ENCODE assay signal across 16 cellular contexts in the genomic region with DNA sequence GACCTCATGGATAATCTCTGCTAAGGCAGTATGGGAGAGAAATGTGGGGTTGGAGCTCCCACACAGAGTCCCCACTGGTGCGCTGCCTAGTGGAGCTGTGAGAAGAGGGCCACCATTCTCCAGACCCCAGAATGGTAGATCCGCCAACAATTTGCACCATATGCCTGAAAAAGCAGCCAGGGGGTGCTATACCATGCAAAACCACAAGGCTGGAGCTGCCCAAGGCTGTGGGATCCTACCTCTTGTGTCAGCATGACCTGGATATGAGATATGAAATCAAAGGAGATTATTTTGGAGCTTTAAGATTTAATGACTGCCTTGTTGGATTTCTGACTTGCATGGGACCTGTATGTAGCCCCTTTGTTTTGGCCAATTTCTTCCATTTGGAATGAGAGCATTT. TPM values are rescaled to one million over a fixed set of nuclear protein-coding genes. Genes with fewer than 3 reads are reported as not detected.
A peak's percentile ranks its signal among the peaks of the same experiment; 100 is the strongest.
DNase-seq lines count a peak whose midpoint lies in the region; ATAC-seq, FAIRE-seq and TF ChIP-seq lines count a peak whose summit lies in the region.
"Had no signal": no experiment of that assay in that cellular context is flagged by ENCODE, and none has a peak within 500 bp of the region (broad histone marks: within the 10 kb centered on the region; RNA-seq: fewer than 3 reads in every experiment).

No MANE protein-coding gene starts in this region.

- CTCF ChIA-PET in HepG2 (lab: Yijun Ruan, JAX; ENCODE audit: low intra/inter-chr PET ratio, low total read pairs): no interaction called here
- CTCF ChIA-PET in CD4-positive, alpha-beta memory T cell (lab: Charles Lee; ENCODE audit: partially characterized antibody): no interaction called here

- DNase-seq in HepG2 (ENCODE audit: low spot score) (no peak), right lobe of liver (no peak), HFFc6 (no peak), choroid plexus epithelial cell (ENCODE audit: low read depth) (no peak)
- DNase-seq in CD4-positive, alpha-beta memory T cell: no peak
- DNase-seq in activated naive CD8-positive, alpha-beta T cell treated with anti-CD3 and anti-CD28 coated beads, Interleukin-2, amount 50 U/mL, for 24 hours: no peak
- DNase-seq: KBM-7, NCI-H1417 treated with DMSO at 0.1 percent for 48 hours, NCI-H1930, NCI-H2171, NCI-H446, PC-9 had no signal

- TF ChIP-seq EP300 in HepG2 (IDR thresholded peaks at IDR 0.05; ENCODE audit: low read depth in 2 of 2, low read length in 2 of 2) (no peak), HepG2 (CRISPR knock-in tag; IDR thresholded peaks at IDR 0.05; ENCODE audit: borderline replicate concordance) (no peak)

- no peak overlapping the region for H3K4me2 ChIP-seq in HepG2 (ENCODE audit: low read depth, low read length)
- H3K4me2 ChIP-seq: PC-9 had no signal

- FAIRE-seq in HepG2 (lab: Jason Lieb, UNC): no peak

- H3K27me3 ChIP-seq in HepG2 (ENCODE audit: control insufficient read depth in 1 of 2, insufficient read depth in 2 of 2, low read length in 2 of 2) (peaks cover 0 to under 1% of the 10 kb centered on the region in 2 experiments; a peak in 1 of 5 replicates), right lobe of liver (no peaks in the 10 kb centered on the region)
- H3K27me3 ChIP-seq in CD4-positive, alpha-beta memory T cell (ENCODE audit: insufficient read depth, low read length): no peaks in the 10 kb centered on the region

- ATAC-seq in HepG2 (no peak), right lobe of liver (no peak), GM18502 (IDR thresholded peaks at IDR 0.05; ENCODE audit: poor library complexity, unreplicated experiment) (no peak)
- no peak for ATAC-seq in activated naive CD8-positive, alpha-beta T cell treated with anti-CD3 and anti-CD28 coated beads, Interleukin-2, amount 50 U/mL, for 24 hours

- no peak for TF ChIP-seq RAD21 in HepG2 (CRISPR knock-in tag; IDR thresholded peaks at IDR 0.05)

- H3K4me3 Mint-ChIP-seq in HFFc6: no peak overlapping the region
- no peak overlapping the region for H3K4me3 Mint-ChIP-seq in CD4-positive, alpha-beta memory T cell
- no peak overlapping the region for H3K4me3 Mint-ChIP-seq in activated naive CD8-positive, alpha-beta T cell treated with anti-CD3 and anti-CD28 coated beads, Interleukin-2, amount 50 U/mL, for 24 hours

- no peak overlapping the region for H3K27ac Mint-ChIP-seq in HFFc6
- H3K27ac Mint-ChIP-seq in CD4-positive, alpha-beta memory T cell: no peak overlapping the region
- no peak overlapping the region for H3K27ac Mint-ChIP-seq in activated naive CD8-positive, alpha-beta T cell treated with anti-CD3 and anti-CD28 coated beads, Interleukin-2, amount 50 U/mL, for 24 hours

- no peaks in the 10 kb centered on the region for H3K79me2 ChIP-seq in HepG2 (ENCODE audit: insufficient read depth, low read length)

- no peak for TF ChIP-seq POLR2A in HepG2 (IDR thresholded peaks at IDR 0.05; ENCODE audit: insufficient read depth in 1 of 2, low read depth in 2 of 2, low read length in 2 of 2)
- no peak for TF ChIP-seq POLR2A in right lobe of liver (IDR thresholded peaks at IDR 0.05)

- H4K20me1 ChIP-seq in HepG2 (ENCODE audit: insufficient read depth, low read length): no peaks in the 10 kb centered on the region

- POLR2A ChIA-PET in HepG2 (lab: Yijun Ruan, JAX): no interaction called here
- POLR2A ChIA-PET in CD4-positive, alpha-beta memory T cell (lab: Charles Lee; ENCODE audit: partially characterized antibody): no interaction called here

- H3K4me1 Mint-ChIP-seq in HFFc6 (ENCODE audit: low read depth): no peaks in the 10 kb centered on the region; the same call in 1 of the 2 replicates
- H3K4me1 Mint-ChIP-seq in CD4-positive, alpha-beta memory T cell: no peaks in the 10 kb centered on the region
- H3K4me1 Mint-ChIP-seq in activated naive CD8-positive, alpha-beta T cell treated with anti-CD3 and anti-CD28 coated beads, Interleukin-2, amount 50 U/mL, for 24 hours: no peaks in the 10 kb centered on the region

- no peak overlapping the region for H2AFZ ChIP-seq in HepG2 (ENCODE audit: low read length)
- H2AFZ ChIP-seq: PC-9 had no signal

- WGBS in HepG2 (ENCODE audit: low lambda C conversion rate): 44% methylated on average over 2 of the region's 2 CpGs
- no CpG with 5 or more reads among the region's 2 CpGs for WGBS in right lobe of liver (ENCODE audit: insufficient coverage, low coverage, low lambda C conversion rate, missing lambda C conversion rate)

- peaks cover 8% of the 10 kb centered on the region; the same call in 1 of the 2 replicates for H3K27me3 Mint-ChIP-seq in HFFc6 (ENCODE audit: insufficient read depth)
- H3K27me3 Mint-ChIP-seq in CD4-positive, alpha-beta memory T cell: peaks cover 0 to 9% of the 10 kb centered on the region in 2 donors
- H3K27me3 Mint-ChIP-seq in activated naive CD8-positive, alpha-beta T cell treated with anti-CD3 and anti-CD28 coated beads, Interleukin-2, amount 50 U/mL, for 24 hours: peaks cover 14% of the 10 kb centered on the region

- peaks cover 22% of the 10 kb centered on the region for H3K9me3 Mint-ChIP-seq in HFFc6
- peaks cover 3 to 25% (median 17%) of the 10 kb centered on the region in 8 donors for H3K9me3 Mint-ChIP-seq in CD4-positive, alpha-beta memory T cell
- H3K9me3 Mint-ChIP-seq in activated naive CD8-positive, alpha-beta T cell treated with anti-CD3 and anti-CD28 coated beads, Interleukin-2, amount 50 U/mL, for 24 hours: peaks cover 19% of the 10 kb centered on the region

- TF ChIP-seq CTCF in HepG2 (CRISPR knock-in tag; IDR thresholded peaks at IDR 0.05): no peak
- no peak for TF ChIP-seq CTCF in right lobe of liver (IDR thresholded peaks at IDR 0.05)
- TF ChIP-seq CTCF in HFFc6 (IDR thresholded peaks at IDR 0.05): peak; percentile 47
- peak; percentile 3 for TF ChIP-seq CTCF in choroid plexus epithelial cell (conservative IDR thresholded peaks at IDR 0.05; ENCODE audit: low read depth, low read length)

- peaks cover 22% of the 10 kb centered on the region for H3K9me3 ChIP-seq in HepG2 (ENCODE audit: low read length)
- no peaks in the 10 kb centered on the region for H3K9me3 ChIP-seq in right lobe of liver
- peaks cover 0 to 10% of the 10 kb centered on the region in 2 donors for H3K9me3 ChIP-seq in CD4-positive, alpha-beta memory T cell (ENCODE audit: control insufficient read depth in 1 of 2, low read length in 2 of 2)
- H3K9me3 ChIP-seq: HAP-1 had no signal

- H3K4me3 ChIP-seq in HepG2 (replicated peaks in 1 of 3; ENCODE audit: insufficient read depth in 1 of 3, low read depth in 2 of 3, low read length in 3 of 3) (no peak overlapping the region), right lobe of liver (no peak overlapping the region), choroid plexus epithelial cell (ENCODE audit: low read depth, low read length) (no peak overlapping the region)
- no peak overlapping the region for H3K4me3 ChIP-seq in CD4-positive, alpha-beta memory T cell (ENCODE audit: low read length in 2 of 2)
- H3K4me3 ChIP-seq: HAP-1, PC-9, SJSA1 had no signal

- H3K27ac ChIP-seq in HepG2 (ENCODE audit: extremely low read length, insufficient read depth, low read length) (no peak overlapping the region), right lobe of liver (no peak overlapping the region)
- no peak overlapping the region for H3K27ac ChIP-seq in CD4-positive, alpha-beta memory T cell (ENCODE audit: low read depth, low read length)
- H3K27ac ChIP-seq: PC-9, SJSA1 had no signal

- H3K4me1 ChIP-seq in HepG2 (ENCODE audit: insufficient read depth, low read length) (no peaks in the 10 kb centered on the region), right lobe of liver (no peaks in the 10 kb centered on the region)
- H3K4me1 ChIP-seq in CD4-positive, alpha-beta memory T cell (ENCODE audit: insufficient read depth, low read length): no peaks in the 10 kb centered on the region
- H3K4me1 ChIP-seq: HAP-1, SJSA1 had no signal

- no TSS peak for BruUV-seq in HepG2 (replicated peaks; lab: Mats Ljungman, UMichigan)

- H3K9ac ChIP-seq in HepG2 (ENCODE audit: insufficient read depth, low read depth, low read length): no peak overlapping the region

- intact Hi-C loops in HepG2 (cut with micrococcal nuclease; ENCODE audit: unreplicated experiment) (no loop called here), right lobe of liver (cut with DNase I) (no loop called here)
- intact Hi-C loops in CD4-positive, alpha-beta memory T cell (cut with micrococcal nuclease): no loop called here

- peaks cover 12% of the 10 kb centered on the region for H3K36me3 Mint-ChIP-seq in HFFc6 (ENCODE audit: low read depth)
- peaks cover 0 to 11% of the 10 kb centered on the region in 2 donors for H3K36me3 Mint-ChIP-seq in CD4-positive, alpha-beta memory T cell
- peaks cover 3% of the 10 kb centered on the region for H3K36me3 Mint-ChIP-seq in activated naive CD8-positive, alpha-beta T cell treated with anti-CD3 and anti-CD28 coated beads, Interleukin-2, amount 50 U/mL, for 24 hours (ENCODE audit: low read depth)

- H3K36me3 ChIP-seq in HepG2 (replicated peaks in 1 of 2; ENCODE audit: control insufficient read depth in 1 of 2, insufficient read depth in 2 of 2, low read length in 2 of 2) (no peaks in the 10 kb centered on the region), right lobe of liver (no peaks in the 10 kb centered on the region)
- no peaks in the 10 kb centered on the region for H3K36me3 ChIP-seq in CD4-positive, alpha-beta memory T cell (ENCODE audit: insufficient read depth, low read length)
- H3K36me3 ChIP-seq: HAP-1, SJSA1 had no signal

- in situ Hi-C loops in HepG2 (cut with HindIII; ENCODE audit: extremely low pct_ligation_motif_present, low pct_unique_long_range_greater_than_20kb): no loop called here

RNA-seq across cellular contexts. Expression of a gene that starts 27.0 kb away (rescaled TPM):
- total RNA-seq in HepG2 (2016; rRNA removed; fragmentation: Illumina TruSeq; extraction: Trizol) (not detected in 2 replicates), right lobe of liver (1 to 10 TPM in 5 of 6 experiments, under 1 TPM in 1; 0.64 to 5.1 (median 3.1) TPM)
- not detected in 2 replicates for total RNA-seq in HepG2 (2016; cell fraction: cytosol; rRNA removed; fragmentation: Illumina TruSeq; extraction: Trizol; ENCODE audit: low read depth)
- not detected in 2 replicates for total RNA-seq in HepG2 (2016; cell fraction: insoluble cytoplasmic fraction; rRNA removed; fragmentation: Illumina TruSeq; extraction: Trizol)
- total RNA-seq in HepG2 (2016; cell fraction: membrane; rRNA removed; fragmentation: Illumina TruSeq; extraction: Trizol): not detected in 2 replicates
- total RNA-seq in HepG2 (2016; cell fraction: nucleus; rRNA removed; fragmentation: Illumina TruSeq; extraction: Trizol): not detected in 2 replicates
- polyA plus RNA-seq in HepG2 (2011; rRNA removed): not detected in 2 replicates
- not detected in 2 replicates for polyA plus RNA-seq in HepG2 (2011; cell fraction: cytosol; rRNA removed)
- polyA plus RNA-seq in HepG2 (2011; cell fraction: nucleus; rRNA removed): 0.10 TPM in 1 of 2 replicates, not detected in the other
- polyA plus RNA-seq in HepG2 (2012): not detected in 2 replicates
- polyA plus RNA-seq in HepG2 (2016; cell fraction: cytosol; fragmentation: Illumina TruSeq; extraction: Trizol; ENCODE audit: low read depth): not detected in 2 replicates
- not detected in 2 replicates for polyA plus RNA-seq in HepG2 (2016; cell fraction: insoluble cytoplasmic fraction; fragmentation: Illumina TruSeq; extraction: Trizol; ENCODE audit: low read depth)
- not detected in 2 replicates for polyA plus RNA-seq in HepG2 (2016; cell fraction: membrane; fragmentation: Illumina TruSeq; extraction: Trizol; ENCODE audit: low read depth)
- not detected in 2 replicates for polyA plus RNA-seq in HepG2 (2016; cell fraction: nucleus; fragmentation: Illumina TruSeq; extraction: Trizol; ENCODE audit: insufficient read depth, low read depth)
- polyA minus RNA-seq in HepG2 (2011; rRNA and poly(A)+ RNA removed; ENCODE audit: low replicate concordance): 0.68 TPM in 1 of 2 replicates, not detected in the other
- polyA minus RNA-seq in HepG2 (2011; cell fraction: cytosol; rRNA and poly(A)+ RNA removed): not detected in 2 replicates
- polyA minus RNA-seq in HepG2 (2011; cell fraction: nucleus; rRNA and poly(A)+ RNA removed): not detected in 2 replicates
- total RNA-seq in HFFc6 (2021; fragmentation: NEBNext Ultra II Directional; extraction: Animal tissue kit (Norgen Biotek cat#: 25700)): 1 to 10 TPM; 4.3 to 9.9 (median 7.8) TPM
- 10 to 100 TPM; 36.9 to 41.3 TPM for total RNA-seq in CD4-positive, alpha-beta memory T cell
- 10 to 100 TPM; 20.4 to 49.4 TPM for polyA plus RNA-seq in CD4-positive, alpha-beta memory T cell

RNA-seq across cellular contexts. Expression of a gene that starts 51.0 kb away (rescaled TPM):
- total RNA-seq in HepG2 (2016; rRNA removed; fragmentation: Illumina TruSeq; extraction: Trizol): not detected in 2 replicates
- total RNA-seq in HepG2 (2016; cell fraction: cytosol; rRNA removed; fragmentation: Illumina TruSeq; extraction: Trizol; ENCODE audit: low read depth): not detected in 2 replicates
- not detected in 2 replicates for total RNA-seq in HepG2 (2016; cell fraction: insoluble cytoplasmic fraction; rRNA removed; fragmentation: Illumina TruSeq; extraction: Trizol)
- not detected in 2 replicates for total RNA-seq in HepG2 (2016; cell fraction: membrane; rRNA removed; fragmentation: Illumina TruSeq; extraction: Trizol)
- not detected in 2 replicates for total RNA-seq in HepG2 (2016; cell fraction: nucleus; rRNA removed; fragmentation: Illumina TruSeq; extraction: Trizol)
- not detected in 2 replicates for polyA plus RNA-seq in HepG2 (2011; rRNA removed)
- not detected in 2 replicates for polyA plus RNA-seq in HepG2 (2011; cell fraction: cytosol; rRNA removed)
- polyA plus RNA-seq in HepG2 (2011; cell fraction: nucleus; rRNA removed): not detected in 2 replicates
- not detected in 2 replicates for polyA plus RNA-seq in HepG2 (2012)
- polyA plus RNA-seq in HepG2 (2016; cell fraction: cytosol; fragmentation: Illumina TruSeq; extraction: Trizol; ENCODE audit: low read depth): not detected in 2 replicates
- polyA plus RNA-seq in HepG2 (2016; cell fraction: insoluble cytoplasmic fraction; fragmentation: Illumina TruSeq; extraction: Trizol; ENCODE audit: low read depth): not detected in 2 replicates
- not detected in 2 replicates for polyA plus RNA-seq in HepG2 (2016; cell fraction: membrane; fragmentation: Illumina TruSeq; extraction: Trizol; ENCODE audit: low read depth)
- not detected in 2 replicates for polyA plus RNA-seq in HepG2 (2016; cell fraction: nucleus; fragmentation: Illumina TruSeq; extraction: Trizol; ENCODE audit: insufficient read depth, low read depth)
- polyA minus RNA-seq in HepG2 (2011; rRNA and poly(A)+ RNA removed; ENCODE audit: low replicate concordance): 0.28 TPM in 1 of 2 replicates, not detected in the other
- not detected in 2 replicates for polyA minus RNA-seq in HepG2 (2011; cell fraction: cytosol; rRNA and poly(A)+ RNA removed)
- polyA minus RNA-seq in HepG2 (2011; cell fraction: nucleus; rRNA and poly(A)+ RNA removed): not detected in 2 replicates
- total RNA-seq in right lobe of liver: not detected
- total RNA-seq in HFFc6 (2021; fragmentation: NEBNext Ultra II Directional; extraction: Animal tissue kit (Norgen Biotek cat#: 25700)): under 1 TPM in 1 of 6 experiments, not detected in 5; 0.12 TPM
- under 1 TPM in 1 of 2 experiments, not detected in 1; 0.15 TPM for total RNA-seq in CD4-positive, alpha-beta memory T cell
- not detected for polyA plus RNA-seq in CD4-positive, alpha-beta memory T cell
- total RNA-seq: PC-9, SJSA1 had no signal
- polyA plus RNA-seq: BJ had no signal

RNA-seq across cellular contexts. Expression of a gene that starts 56.9 kb away (rescaled TPM):
- total RNA-seq in HepG2 (2016; rRNA removed; fragmentation: Illumina TruSeq; extraction: Trizol) (20.4 and 21.3 TPM in 2 replicates), right lobe of liver (10 to 100 TPM in 5 of 6 experiments, 1 to 10 TPM in 1; 9.0 to 19.1 (median 11.5) TPM)
- 11.4 and 14.2 TPM in 2 replicates for total RNA-seq in HepG2 (2016; cell fraction: cytosol; rRNA removed; fragmentation: Illumina TruSeq; extraction: Trizol; ENCODE audit: low read depth)
- 18.2 and 20.6 TPM in 2 replicates for total RNA-seq in HepG2 (2016; cell fraction: insoluble cytoplasmic fraction; rRNA removed; fragmentation: Illumina TruSeq; extraction: Trizol)
- 10.5 and 11.0 TPM in 2 replicates for total RNA-seq in HepG2 (2016; cell fraction: membrane; rRNA removed; fragmentation: Illumina TruSeq; extraction: Trizol)
- total RNA-seq in HepG2 (2016; cell fraction: nucleus; rRNA removed; fragmentation: Illumina TruSeq; extraction: Trizol): 44.2 and 44.6 TPM in 2 replicates
- 10.3 and 11.4 TPM in 2 replicates for polyA plus RNA-seq in HepG2 (2011; rRNA removed)
- 2.3 and 3.1 TPM in 2 replicates for polyA plus RNA-seq in HepG2 (2011; cell fraction: cytosol; rRNA removed)
- polyA plus RNA-seq in HepG2 (2011; cell fraction: nucleus; rRNA removed): 11.7 and 13.9 TPM in 2 replicates
- polyA plus RNA-seq in HepG2 (2012): 8.2 and 8.5 TPM in 2 replicates
- polyA plus RNA-seq in HepG2 (2016; cell fraction: cytosol; fragmentation: Illumina TruSeq; extraction: Trizol; ENCODE audit: low read depth): 0.92 and 1.0 TPM in 2 replicates
- polyA plus RNA-seq in HepG2 (2016; cell fraction: insoluble cytoplasmic fraction; fragmentation: Illumina TruSeq; extraction: Trizol; ENCODE audit: low read depth): 10.4 and 12.3 TPM in 2 replicates
- 1.7 and 1.9 TPM in 2 replicates for polyA plus RNA-seq in HepG2 (2016; cell fraction: membrane; fragmentation: Illumina TruSeq; extraction: Trizol; ENCODE audit: low read depth)
- polyA plus RNA-seq in HepG2 (2016; cell fraction: nucleus; fragmentation: Illumina TruSeq; extraction: Trizol; ENCODE audit: insufficient read depth, low read depth): 16.8 and 17.4 TPM in 2 replicates
- 12.8 and 25.8 TPM in 2 replicates for polyA minus RNA-seq in HepG2 (2011; rRNA and poly(A)+ RNA removed; ENCODE audit: low replicate concordance)
- polyA minus RNA-seq in HepG2 (2011; cell fraction: cytosol; rRNA and poly(A)+ RNA removed): 5.2 and 13.8 TPM in 2 replicates
- polyA minus RNA-seq in HepG2 (2011; cell fraction: nucleus; rRNA and poly(A)+ RNA removed): 56.5 and 65.9 TPM in 2 replicates
- total RNA-seq in HFFc6 (2021; fragmentation: NEBNext Ultra II Directional; extraction: Animal tissue kit (Norgen Biotek cat#: 25700)): 10 to 100 TPM; 17.0 to 20.3 (median 19.1) TPM
- 10 to 100 TPM; 35.1 to 45.8 TPM for total RNA-seq in CD4-positive, alpha-beta memory T cell
- 10 to 100 TPM in 1 of 2 donors, 1 to 10 TPM in 1; 7.5 to 17.0 TPM for polyA plus RNA-seq in CD4-positive, alpha-beta memory T cell

RNA-seq across cellular contexts. Expression of a gene that starts 57.4 kb away (rescaled TPM):
- total RNA-seq in HepG2 (2016; rRNA removed; fragmentation: Illumina TruSeq; extraction: Trizol) (1.5 and 3.0 TPM in 2 replicates), right lobe of liver (1 to 10 TPM; 1.4 to 3.5 (median 2.8) TPM)
- under 0.01 and 0.09 TPM in 2 replicates for total RNA-seq in HepG2 (2016; cell fraction: cytosol; rRNA removed; fragmentation: Illumina TruSeq; extraction: Trizol; ENCODE audit: low read depth)
- total RNA-seq in HepG2 (2016; cell fraction: insoluble cytoplasmic fraction; rRNA removed; fragmentation: Illumina TruSeq; extraction: Trizol): 1.5 and 2.9 TPM in 2 replicates
- 0.41 and 0.62 TPM in 2 replicates for total RNA-seq in HepG2 (2016; cell fraction: membrane; rRNA removed; fragmentation: Illumina TruSeq; extraction: Trizol)
- 1.9 and 2.1 TPM in 2 replicates for total RNA-seq in HepG2 (2016; cell fraction: nucleus; rRNA removed; fragmentation: Illumina TruSeq; extraction: Trizol)
- polyA plus RNA-seq in HepG2 (2011; rRNA removed): 0.08 and 0.13 TPM in 2 replicates
- 0.01 and 0.06 TPM in 2 replicates for polyA plus RNA-seq in HepG2 (2011; cell fraction: cytosol; rRNA removed)
- polyA plus RNA-seq in HepG2 (2011; cell fraction: nucleus; rRNA removed): 0.14 TPM in 2 replicates
- polyA plus RNA-seq in HepG2 (2012): 0.30 and 0.37 TPM in 2 replicates
- 0.02 and 0.05 TPM in 2 replicates for polyA plus RNA-seq in HepG2 (2016; cell fraction: cytosol; fragmentation: Illumina TruSeq; extraction: Trizol; ENCODE audit: low read depth)
- polyA plus RNA-seq in HepG2 (2016; cell fraction: insoluble cytoplasmic fraction; fragmentation: Illumina TruSeq; extraction: Trizol; ENCODE audit: low read depth): 0.88 and 1.1 TPM in 2 replicates
- 0.03 and 0.10 TPM in 2 replicates for polyA plus RNA-seq in HepG2 (2016; cell fraction: membrane; fragmentation: Illumina TruSeq; extraction: Trizol; ENCODE audit: low read depth)
- 0.89 and 1.2 TPM in 2 replicates for polyA plus RNA-seq in HepG2 (2016; cell fraction: nucleus; fragmentation: Illumina TruSeq; extraction: Trizol; ENCODE audit: insufficient read depth, low read depth)
- 0.04 and 3.3 TPM in 2 replicates for polyA minus RNA-seq in HepG2 (2011; rRNA and poly(A)+ RNA removed; ENCODE audit: low replicate concordance)
- polyA minus RNA-seq in HepG2 (2011; cell fraction: cytosol; rRNA and poly(A)+ RNA removed): 0.18 and 0.20 TPM in 2 replicates
- 1.4 and 3.0 TPM in 2 replicates for polyA minus RNA-seq in HepG2 (2011; cell fraction: nucleus; rRNA and poly(A)+ RNA removed)
- 10 to 100 TPM in 5 of 6 experiments, 1 to 10 TPM in 1; 8.7 to 17.6 (median 14.4) TPM for total RNA-seq in HFFc6 (2021; fragmentation: NEBNext Ultra II Directional; extraction: Animal tissue kit (Norgen Biotek cat#: 25700))
- total RNA-seq in CD4-positive, alpha-beta memory T cell: 10 to 100 TPM; 55.1 to 56.6 TPM
- 10 to 100 TPM; 13.3 to 23.8 TPM for polyA plus RNA-seq in CD4-positive, alpha-beta memory T cell

Comparison
In these comparisons a context has a peak if more than half of its experiments do, and no peak if none do; other contexts are left out.
1. CTCF ChIP-seq: peak in HFFc6 (single experiment) and choroid plexus epithelial cell (single experiment); none in HepG2 (single experiment) and right lobe of liver (0 of 4).